1 cellular context compared by ENCODE assay signal in the genomic region with DNA sequence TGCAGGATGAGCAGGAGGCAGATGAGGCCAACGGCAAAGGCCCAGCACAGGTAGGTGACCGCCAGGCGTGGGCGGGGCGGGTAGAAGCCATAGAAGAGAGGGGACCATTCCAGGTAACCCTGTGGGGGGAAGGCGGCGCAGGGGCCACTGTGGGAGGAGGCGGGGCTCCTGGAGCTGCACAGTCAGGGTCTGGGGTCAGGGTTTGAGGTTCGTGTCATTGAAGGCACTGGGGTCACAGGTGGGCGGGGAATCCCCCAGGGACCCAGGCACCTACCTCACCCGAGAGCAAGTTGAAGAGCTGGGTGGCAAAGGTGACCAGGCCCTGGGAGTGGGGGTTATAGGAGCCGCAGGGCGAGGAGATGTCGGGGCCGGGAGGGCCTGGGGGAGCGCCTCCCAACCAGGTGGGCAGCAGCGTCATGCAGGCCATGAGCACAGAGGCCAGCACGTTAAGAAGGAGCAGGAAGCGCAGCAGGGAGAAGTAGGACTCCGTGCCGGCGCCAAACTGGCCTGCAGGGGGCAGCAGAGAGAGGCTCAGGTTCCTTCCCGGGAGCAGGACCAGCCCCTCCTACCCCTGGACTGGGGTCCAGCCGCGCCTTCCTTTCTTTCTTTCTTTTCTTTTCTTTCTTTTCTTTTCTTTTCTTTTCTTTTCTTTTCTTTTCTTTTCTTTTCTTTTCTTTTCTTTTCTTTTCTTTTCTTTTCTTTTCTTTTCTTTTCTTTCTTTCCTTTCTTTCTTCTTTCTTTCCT.
TF ChIP-seq lines count a peak whose summit lies in the region.

No MANE protein-coding gene starts in this region.

TF ChIP-seq in HepG2, 621 proteins besides CTCF, POLR2A, EP300 and RAD21 (continued from another document and continues in another):
- TF ChIP-seq, protein P1, sequence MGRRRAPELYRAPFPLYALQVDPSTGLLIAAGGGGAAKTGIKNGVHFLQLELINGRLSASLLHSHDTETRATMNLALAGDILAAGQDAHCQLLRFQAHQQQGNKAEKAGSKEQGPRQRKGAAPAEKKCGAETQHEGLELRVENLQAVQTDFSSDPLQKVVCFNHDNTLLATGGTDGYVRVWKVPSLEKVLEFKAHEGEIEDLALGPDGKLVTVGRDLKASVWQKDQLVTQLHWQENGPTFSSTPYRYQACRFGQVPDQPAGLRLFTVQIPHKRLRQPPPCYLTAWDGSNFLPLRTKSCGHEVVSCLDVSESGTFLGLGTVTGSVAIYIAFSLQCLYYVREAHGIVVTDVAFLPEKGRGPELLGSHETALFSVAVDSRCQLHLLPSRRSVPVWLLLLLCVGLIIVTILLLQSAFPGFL (CRISPR knock-in tag; IDR thresholded peaks at IDR 0.05) = no peak
- TF ChIP-seq NRL (CRISPR knock-in tag; IDR thresholded peaks at IDR 0.05; ENCODE audit: borderline replicate concordance) (peak; percentile 54; the same call in 1 of the 2 replicates), ZNF598 (CRISPR knock-in tag; IDR thresholded peaks at IDR 0.05; ENCODE audit: borderline replicate concordance) (no peak), ZNF431 (CRISPR knock-in tag; IDR thresholded peaks at IDR 0.05; ENCODE audit: borderline replicate concordance, low read depth) (no peak), KAT8 (CRISPR knock-in tag; IDR thresholded peaks at IDR 0.05) (0 out of 2 replicates have a peak, but pooled peaks have one; percentile 24), SNAPC2 (CRISPR knock-in tag; IDR thresholded peaks at IDR 0.05) (no peak), FOXP1 (IDR thresholded peaks at IDR 0.05) (no peak), FOXP1 (CRISPR knock-in tag; IDR thresholded peaks at IDR 0.05) (no peak), ZNF10 (CRISPR knock-in tag; IDR thresholded peaks at IDR 0.05; ENCODE audit: borderline replicate concordance, low read depth) (no peak), HES4 (CRISPR knock-in tag; IDR thresholded peaks at IDR 0.05; ENCODE audit: borderline replicate concordance) (no peak), ZNF33A (CRISPR knock-in tag; IDR thresholded peaks at IDR 0.05; ENCODE audit: borderline replicate concordance) (no peak), NFKBIZ (CRISPR knock-in tag; IDR thresholded peaks at IDR 0.05) (no peak), CBFB (CRISPR knock-in tag; IDR thresholded peaks at IDR 0.05) (no peak), THAP11 (CRISPR knock-in tag; IDR thresholded peaks at IDR 0.05) (0 out of 2 replicates have a peak, but pooled peaks have one; percentile 19), ZNF124 (CRISPR knock-in tag; IDR thresholded peaks at IDR 0.05) (0 out of 2 replicates have a peak, but pooled peaks have one; percentile 35), SSRP1 (CRISPR knock-in tag; IDR thresholded peaks at IDR 0.05) (no peak), RBM39 (IDR thresholded peaks at IDR 0.05; ENCODE audit: low read depth, low read length, poor library complexity, severe bottlenecking) (peak; percentile 57), ZSCAN31 (CRISPR knock-in tag; IDR thresholded peaks at IDR 0.05; ENCODE audit: low read depth) (no peak), RFXAP (CRISPR knock-in tag; IDR thresholded peaks at IDR 0.05; ENCODE audit: borderline replicate concordance) (no peak), ZNF441 (CRISPR knock-in tag; IDR thresholded peaks at IDR 0.05; ENCODE audit: borderline replicate concordance) (no peak), U2AF2 (IDR thresholded peaks at IDR 0.05; ENCODE audit: low read depth, low read length) (peak; percentile 93), ZSCAN21 (CRISPR knock-in tag; IDR thresholded peaks at IDR 0.05; ENCODE audit: borderline replicate concordance) (no peak), REXO4 (CRISPR knock-in tag; IDR thresholded peaks at IDR 0.05; ENCODE audit: borderline replicate concordance) (no peak), CBX1 (IDR thresholded peaks at IDR 0.05; ENCODE audit: low read depth) (no peak), ZNF24 (IDR thresholded peaks at IDR 0.05) (no peak), ZBTB1 (CRISPR knock-in tag; IDR thresholded peaks at IDR 0.05; ENCODE audit: borderline replicate concordance) (no peak), ZZZ3 (CRISPR knock-in tag; IDR thresholded peaks at IDR 0.05; ENCODE audit: borderline replicate concordance) (no peak), ZNF776 (CRISPR knock-in tag; IDR thresholded peaks at IDR 0.05) (no peak), SNAI1 (CRISPR knock-in tag; IDR thresholded peaks at IDR 0.05; ENCODE audit: borderline replicate concordance) (no peak), RXRB (CRISPR knock-in tag; IDR thresholded peaks at IDR 0.05; ENCODE audit: borderline replicate concordance) (peak; percentile 23; the same call in 1 of the 2 replicates), ZFX (CRISPR knock-in tag; IDR thresholded peaks at IDR 0.05; ENCODE audit: low read depth) (0 out of 2 replicates have a peak, but pooled peaks have one; percentile 25), ZNF605 (CRISPR knock-in tag; IDR thresholded peaks at IDR 0.05) (no peak), ELF1 (CRISPR knock-in tag; IDR thresholded peaks at IDR 0.05) (peak; percentile 49)
- TF ChIP-seq, protein P2, sequence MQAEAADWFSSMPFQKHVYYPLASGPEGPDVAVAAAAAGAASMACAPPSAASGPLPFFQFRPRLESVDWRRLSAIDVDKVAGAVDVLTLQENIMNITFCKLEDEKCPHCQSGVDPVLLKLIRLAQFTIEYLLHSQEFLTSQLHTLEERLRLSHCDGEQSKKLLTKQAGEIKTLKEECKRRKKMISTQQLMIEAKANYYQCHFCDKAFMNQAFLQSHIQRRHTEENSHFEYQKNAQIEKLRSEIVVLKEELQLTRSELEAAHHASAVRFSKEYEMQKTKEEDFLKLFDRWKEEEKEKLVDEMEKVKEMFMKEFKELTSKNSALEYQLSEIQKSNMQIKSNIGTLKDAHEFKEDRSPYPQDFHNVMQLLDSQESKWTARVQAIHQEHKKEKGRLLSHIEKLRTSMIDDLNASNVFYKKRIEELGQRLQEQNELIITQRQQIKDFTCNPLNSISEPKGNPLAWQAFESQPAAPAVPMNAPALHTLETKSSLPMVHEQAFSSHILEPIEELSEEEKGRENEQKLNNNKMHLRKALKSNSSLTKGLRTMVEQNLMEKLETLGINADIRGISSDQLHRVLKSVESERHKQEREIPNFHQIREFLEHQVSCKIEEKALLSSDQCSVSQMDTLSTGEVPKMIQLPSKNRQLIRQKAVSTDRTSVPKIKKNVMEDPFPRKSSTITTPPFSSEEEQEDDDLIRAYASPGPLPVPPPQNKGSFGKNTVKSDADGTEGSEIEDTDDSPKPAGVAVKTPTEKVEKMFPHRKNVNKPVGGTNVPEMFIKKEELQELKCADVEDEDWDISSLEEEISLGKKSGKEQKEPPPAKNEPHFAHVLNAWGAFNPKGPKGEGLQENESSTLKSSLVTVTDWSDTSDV (CRISPR knock-in tag; IDR thresholded peaks at IDR 0.05) = no peak
- TF ChIP-seq, protein P3, sequence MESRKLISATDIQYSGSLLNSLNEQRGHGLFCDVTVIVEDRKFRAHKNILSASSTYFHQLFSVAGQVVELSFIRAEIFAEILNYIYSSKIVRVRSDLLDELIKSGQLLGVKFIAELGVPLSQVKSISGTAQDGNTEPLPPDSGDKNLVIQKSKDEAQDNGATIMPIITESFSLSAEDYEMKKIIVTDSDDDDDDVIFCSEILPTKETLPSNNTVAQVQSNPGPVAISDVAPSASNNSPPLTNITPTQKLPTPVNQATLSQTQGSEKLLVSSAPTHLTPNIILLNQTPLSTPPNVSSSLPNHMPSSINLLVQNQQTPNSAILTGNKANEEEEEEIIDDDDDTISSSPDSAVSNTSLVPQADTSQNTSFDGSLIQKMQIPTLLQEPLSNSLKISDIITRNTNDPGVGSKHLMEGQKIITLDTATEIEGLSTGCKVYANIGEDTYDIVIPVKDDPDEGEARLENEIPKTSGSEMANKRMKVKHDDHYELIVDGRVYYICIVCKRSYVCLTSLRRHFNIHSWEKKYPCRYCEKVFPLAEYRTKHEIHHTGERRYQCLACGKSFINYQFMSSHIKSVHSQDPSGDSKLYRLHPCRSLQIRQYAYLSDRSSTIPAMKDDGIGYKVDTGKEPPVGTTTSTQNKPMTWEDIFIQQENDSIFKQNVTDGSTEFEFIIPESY (CRISPR knock-in tag; IDR thresholded peaks at IDR 0.05) = no peak; the same call in 1 of the 2 replicates
- TF ChIP-seq, protein P4, sequence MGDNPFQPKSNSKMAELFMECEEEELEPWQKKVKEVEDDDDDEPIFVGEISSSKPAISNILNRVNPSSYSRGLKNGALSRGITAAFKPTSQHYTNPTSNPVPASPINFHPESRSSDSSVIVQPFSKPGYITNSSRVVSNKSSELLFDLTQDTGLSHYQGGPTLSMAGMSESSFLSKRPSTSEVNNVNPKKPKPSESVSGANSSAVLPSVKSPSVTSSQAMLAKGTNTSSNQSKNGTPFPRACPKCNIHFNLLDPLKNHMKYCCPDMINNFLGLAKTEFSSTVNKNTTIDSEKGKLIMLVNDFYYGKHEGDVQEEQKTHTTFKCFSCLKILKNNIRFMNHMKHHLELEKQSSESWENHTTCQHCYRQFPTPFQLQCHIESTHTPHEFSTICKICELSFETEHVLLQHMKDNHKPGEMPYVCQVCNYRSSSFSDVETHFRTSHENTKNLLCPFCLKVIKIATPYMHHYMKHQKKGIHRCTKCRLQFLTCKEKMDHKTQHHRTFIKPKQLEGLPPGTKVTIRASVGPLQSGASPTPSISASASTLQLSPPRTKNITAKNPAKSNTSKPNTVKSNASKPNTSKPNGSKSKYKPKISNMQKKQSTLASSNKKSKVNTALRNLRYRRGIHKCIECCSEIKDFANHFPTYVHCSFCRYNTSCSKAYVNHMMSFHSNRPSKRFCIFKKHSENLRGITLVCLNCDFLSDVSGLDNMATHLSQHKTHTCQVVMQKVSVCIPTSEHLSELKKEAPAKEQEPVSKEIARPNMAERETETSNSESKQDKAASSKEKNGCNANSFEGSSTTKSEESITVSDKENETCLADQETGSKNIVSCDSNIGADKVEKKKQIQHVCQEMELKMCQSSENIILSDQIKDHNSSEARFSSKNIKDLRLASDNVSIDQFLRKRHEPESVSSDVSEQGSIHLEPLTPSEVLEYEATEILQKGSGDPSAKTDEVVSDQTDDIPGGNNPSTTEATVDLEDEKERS (CRISPR knock-in tag; IDR thresholded peaks at IDR 0.05) = no peak
- TF ChIP-seq, protein P5, sequence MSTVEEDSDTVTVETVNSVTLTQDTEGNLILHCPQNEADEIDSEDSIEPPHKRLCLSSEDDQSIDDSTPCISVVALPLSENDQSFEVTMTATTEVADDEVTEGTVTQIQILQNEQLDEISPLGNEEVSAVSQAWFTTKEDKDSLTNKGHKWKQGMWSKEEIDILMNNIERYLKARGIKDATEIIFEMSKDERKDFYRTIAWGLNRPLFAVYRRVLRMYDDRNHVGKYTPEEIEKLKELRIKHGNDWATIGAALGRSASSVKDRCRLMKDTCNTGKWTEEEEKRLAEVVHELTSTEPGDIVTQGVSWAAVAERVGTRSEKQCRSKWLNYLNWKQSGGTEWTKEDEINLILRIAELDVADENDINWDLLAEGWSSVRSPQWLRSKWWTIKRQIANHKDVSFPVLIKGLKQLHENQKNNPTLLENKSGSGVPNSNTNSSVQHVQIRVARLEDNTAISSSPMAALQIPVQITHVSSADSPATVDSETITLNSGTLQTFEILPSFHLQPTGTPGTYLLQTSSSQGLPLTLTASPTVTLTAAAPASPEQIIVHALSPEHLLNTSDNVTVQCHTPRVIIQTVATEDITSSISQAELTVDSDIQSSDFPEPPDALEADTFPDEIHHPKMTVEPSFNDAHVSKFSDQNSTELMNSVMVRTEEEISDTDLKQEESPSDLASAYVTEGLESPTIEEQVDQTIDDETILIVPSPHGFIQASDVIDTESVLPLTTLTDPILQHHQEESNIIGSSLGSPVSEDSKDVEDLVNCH (CRISPR knock-in tag; IDR thresholded peaks at IDR 0.05) = no peak
- TF ChIP-seq, protein P6, sequence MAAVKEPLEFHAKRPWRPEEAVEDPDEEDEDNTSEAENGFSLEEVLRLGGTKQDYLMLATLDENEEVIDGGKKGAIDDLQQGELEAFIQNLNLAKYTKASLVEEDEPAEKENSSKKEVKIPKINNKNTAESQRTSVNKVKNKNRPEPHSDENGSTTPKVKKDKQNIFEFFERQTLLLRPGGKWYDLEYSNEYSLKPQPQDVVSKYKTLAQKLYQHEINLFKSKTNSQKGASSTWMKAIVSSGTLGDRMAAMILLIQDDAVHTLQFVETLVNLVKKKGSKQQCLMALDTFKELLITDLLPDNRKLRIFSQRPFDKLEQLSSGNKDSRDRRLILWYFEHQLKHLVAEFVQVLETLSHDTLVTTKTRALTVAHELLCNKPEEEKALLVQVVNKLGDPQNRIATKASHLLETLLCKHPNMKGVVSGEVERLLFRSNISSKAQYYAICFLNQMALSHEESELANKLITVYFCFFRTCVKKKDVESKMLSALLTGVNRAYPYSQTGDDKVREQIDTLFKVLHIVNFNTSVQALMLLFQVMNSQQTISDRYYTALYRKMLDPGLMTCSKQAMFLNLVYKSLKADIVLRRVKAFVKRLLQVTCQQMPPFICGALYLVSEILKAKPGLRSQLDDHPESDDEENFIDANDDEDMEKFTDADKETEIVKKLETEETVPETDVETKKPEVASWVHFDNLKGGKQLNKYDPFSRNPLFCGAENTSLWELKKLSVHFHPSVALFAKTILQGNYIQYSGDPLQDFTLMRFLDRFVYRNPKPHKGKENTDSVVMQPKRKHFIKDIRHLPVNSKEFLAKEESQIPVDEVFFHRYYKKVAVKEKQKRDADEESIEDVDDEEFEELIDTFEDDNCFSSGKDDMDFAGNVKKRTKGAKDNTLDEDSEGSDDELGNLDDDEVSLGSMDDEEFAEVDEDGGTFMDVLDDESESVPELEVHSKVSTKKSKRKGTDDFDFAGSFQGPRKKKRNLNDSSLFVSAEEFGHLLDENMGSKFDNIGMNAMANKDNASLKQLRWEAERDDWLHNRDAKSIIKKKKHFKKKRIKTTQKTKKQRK (IDR thresholded peaks at IDR 0.05; ENCODE audit: low read length) = no peak
- TF ChIP-seq, protein P7, sequence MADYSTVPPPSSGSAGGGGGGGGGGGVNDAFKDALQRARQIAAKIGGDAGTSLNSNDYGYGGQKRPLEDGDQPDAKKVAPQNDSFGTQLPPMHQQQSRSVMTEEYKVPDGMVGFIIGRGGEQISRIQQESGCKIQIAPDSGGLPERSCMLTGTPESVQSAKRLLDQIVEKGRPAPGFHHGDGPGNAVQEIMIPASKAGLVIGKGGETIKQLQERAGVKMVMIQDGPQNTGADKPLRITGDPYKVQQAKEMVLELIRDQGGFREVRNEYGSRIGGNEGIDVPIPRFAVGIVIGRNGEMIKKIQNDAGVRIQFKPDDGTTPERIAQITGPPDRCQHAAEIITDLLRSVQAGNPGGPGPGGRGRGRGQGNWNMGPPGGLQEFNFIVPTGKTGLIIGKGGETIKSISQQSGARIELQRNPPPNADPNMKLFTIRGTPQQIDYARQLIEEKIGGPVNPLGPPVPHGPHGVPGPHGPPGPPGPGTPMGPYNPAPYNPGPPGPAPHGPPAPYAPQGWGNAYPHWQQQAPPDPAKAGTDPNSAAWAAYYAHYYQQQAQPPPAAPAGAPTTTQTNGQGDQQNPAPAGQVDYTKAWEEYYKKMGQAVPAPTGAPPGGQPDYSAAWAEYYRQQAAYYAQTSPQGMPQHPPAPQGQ (CRISPR knock-in tag; IDR thresholded peaks at IDR 0.05; ENCODE audit: borderline replicate concordance) = no peak
- TF ChIP-seq, protein P8, sequence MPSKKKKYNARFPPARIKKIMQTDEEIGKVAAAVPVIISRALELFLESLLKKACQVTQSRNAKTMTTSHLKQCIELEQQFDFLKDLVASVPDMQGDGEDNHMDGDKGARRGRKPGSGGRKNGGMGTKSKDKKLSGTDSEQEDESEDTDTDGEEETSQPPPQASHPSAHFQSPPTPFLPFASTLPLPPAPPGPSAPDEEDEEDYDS (CRISPR knock-in tag; IDR thresholded peaks at IDR 0.05) = no peak
- TF ChIP-seq, protein P9, sequence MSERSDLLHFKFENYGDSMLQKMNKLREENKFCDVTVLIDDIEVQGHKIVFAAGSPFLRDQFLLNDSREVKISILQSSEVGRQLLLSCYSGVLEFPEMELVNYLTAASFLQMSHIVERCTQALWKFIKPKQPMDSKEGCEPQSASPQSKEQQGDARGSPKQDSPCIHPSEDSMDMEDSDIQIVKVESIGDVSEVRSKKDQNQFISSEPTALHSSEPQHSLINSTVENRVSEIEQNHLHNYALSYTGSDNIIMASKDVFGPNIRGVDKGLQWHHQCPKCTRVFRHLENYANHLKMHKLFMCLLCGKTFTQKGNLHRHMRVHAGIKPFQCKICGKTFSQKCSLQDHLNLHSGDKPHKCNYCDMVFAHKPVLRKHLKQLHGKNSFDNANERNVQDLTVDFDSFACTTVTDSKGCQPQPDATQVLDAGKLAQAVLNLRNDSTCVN (CRISPR knock-in tag; IDR thresholded peaks at IDR 0.05; ENCODE audit: borderline replicate concordance) = no peak
